8 cellular contexts compared by ENCODE assay signal in genomic region chr5:61329729-61330128, GRCh38. TPM values are rescaled to one million over a fixed set of nuclear protein-coding genes. Genes with fewer than 3 reads are reported as not detected.
DNase-seq lines count a peak whose midpoint lies in the region; ATAC-seq and TF ChIP-seq lines count a peak whose summit lies in the region.

No MANE protein-coding gene starts in this region.

- H3K4me3 ChIP-seq in epithelial cell of esophagus (ENCODE audit: low read length) (peak overlapping the region; percentile 1), prostate gland (peak overlapping the region in 1 of 2 donors; percentile 91)

- no peaks in the 10 kb centered on the region for H3K9me3 ChIP-seq in prostate gland

- DNase-seq in GM20000 (ENCODE audit: low spot score) (peak; percentile 35), RWPE1 (ENCODE audit: low spot score) (peak; percentile 53), epithelial cell of esophagus (ENCODE audit: low read depth) (no peak), prostate gland (ENCODE audit: low spot score) (no peak), iPS-NIHi11 (ENCODE audit: low spot score) (no peak), NCI-H2171 treated with DMSO at 0.1 percent for 48 hours (lab: John Stamatoyannopoulos, UW) (no peak), NCI-H1105 treated with DMSO at 0.1 percent for 48 hours (lab: John Stamatoyannopoulos, UW) (no peak)

- 64% methylated on average over 8 of the region's 8 CpGs for WGBS in prostate gland

- peak overlapping the region; percentile 96 for H3K27ac ChIP-seq in RWPE1
- peak overlapping the region; percentile 97 to 98 for H3K27ac ChIP-seq in prostate gland

- no peaks in the 10 kb centered on the region for H3K36me3 ChIP-seq in prostate gland

- POLR2A ChIA-PET in RWPE1 (lab: Yijun Ruan, JAX; ENCODE audit: low non-redundant PET), result interaction anchor here (0.8 kb wide), 1 partner anchor 168 kb away, joined by 3 read pairs; no protein-coding TSS in a partner anchor

- TF ChIP-seq CTCF in GM20000 (IDR thresholded peaks at IDR 0.05; ENCODE audit: extremely low read depth, missing control alignments), result no peak
- TF ChIP-seq CTCF in RWPE1 (conservative IDR thresholded peaks at IDR 0.05; ENCODE audit: low read depth), result no peak
- TF ChIP-seq CTCF in epithelial cell of esophagus (IDR thresholded peaks at IDR 0.05; ENCODE audit: insufficient read depth, low read depth, low read length, missing control alignments), result no peak
- no peak for TF ChIP-seq CTCF in prostate gland (IDR thresholded peaks at IDR 0.05)

- H3K27me3 ChIP-seq in prostate gland (replicated peaks; ENCODE audit: insufficient read depth), result no peaks in the 10 kb centered on the region

- intact Hi-C loops in prostate gland (cut with DNase I), result loop anchor here (2.0 to 10.0 kb wide), 7 partner anchors 53 to 595 kb away; partner anchors contain the start of genes ERCC8 and NDUFAF2

- TF ChIP-seq POLR2A in prostate gland (IDR thresholded peaks at IDR 0.05), result no peak

- no peaks in the 10 kb centered on the region for H3K4me1 ChIP-seq in prostate gland (replicated peaks)

- no peak for ATAC-seq in HG03342 (IDR thresholded peaks at IDR 0.05; ENCODE audit: unreplicated experiment)

- CTCF ChIA-PET in RWPE1 (lab: Yijun Ruan, JAX), result interaction anchor here (0.7 to 2.6 kb wide), 7 partner anchors 26 to 812 kb away, joined by 3 to 14 read pairs (median 4); no protein-coding TSS in a partner anchor

RNA-seq across cellular contexts. Expression of gene ZSWIM6, which starts 2.3 kb away (rescaled TPM):
- total RNA-seq in prostate gland, result 10 to 100 TPM in 1 of 2 donors, 1 to 10 TPM in 1; 8.7 to 13.7 TPM

Comparison
In these comparisons a context has a peak if more than half of its experiments do, and no peak if none do; other contexts are left out.
1. DNase-seq: peak in GM20000 (single experiment) and RWPE1 (single experiment); none in epithelial cell of esophagus (single experiment), prostate gland (single experiment), iPS-NIHi11 (single experiment), NCI-H2171 treated with DMSO at 0.1 percent for 48 hours (single experiment) and NCI-H1105 treated with DMSO at 0.1 percent for 48 hours (single experiment).